In the genomic region with DNA sequence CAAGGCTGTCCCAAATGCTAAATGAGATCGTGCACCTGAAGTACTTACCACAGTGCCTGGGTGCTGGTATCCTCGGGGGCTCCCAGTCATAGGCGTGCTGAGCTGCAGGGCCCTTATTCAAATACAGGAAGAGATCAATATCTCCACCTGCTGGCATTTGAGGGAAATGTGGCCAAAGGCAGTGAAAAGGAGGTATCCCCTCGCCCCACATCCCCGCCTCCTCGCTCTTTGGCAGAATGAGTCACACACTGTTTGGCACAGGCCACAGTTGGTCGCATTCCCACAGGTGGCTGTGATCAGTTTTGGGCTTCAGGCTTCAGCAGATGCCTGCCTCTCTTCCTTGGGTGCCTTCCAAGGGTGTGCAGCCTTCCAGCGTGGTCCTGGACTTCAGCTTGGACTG, we compare ENCODE assay signal across 8 cellular contexts. TPM values are rescaled to one million over a fixed set of nuclear protein-coding genes. Genes with fewer than 3 reads are reported as not detected.
A peak's percentile ranks its signal among the peaks of the same experiment; 100 is the strongest.
DNase-seq lines count a peak whose midpoint lies in the region; ATAC-seq and TF ChIP-seq lines count a peak whose summit lies in the region.

No MANE protein-coding gene starts in this region.

- no peak overlapping the region for H3K4me3 Mint-ChIP-seq in stimulated activated naive B cell treated with anti-CD40 and anti-IgM and Interleukin-4, amounts not matched to agents 10 μg/mL and 1 μg/mL and 100 μg/mL, for 72 hours

- intact Hi-C loops in breast epithelium (cut with DNase I; ENCODE audit: low total_unique reads): no loop called here

- peak; percentile 45 for ATAC-seq in HG02623 (IDR thresholded peaks at IDR 0.05; ENCODE audit: unreplicated experiment)
- peak; percentile 88 to 95 for ATAC-seq in stimulated activated naive B cell treated with anti-CD40 and anti-IgM and Interleukin-4, amounts not matched to agents 10 μg/mL and 1 μg/mL and 100 μg/mL, for 72 hours (replicated peaks)

- peak in 1 of 3 donors; percentile 34 for TF ChIP-seq CTCF in breast epithelium (IDR thresholded peaks at IDR 0.05)

- H3K9me3 ChIP-seq in breast epithelium: no peaks in the 10 kb centered on the region

- H3K27ac Mint-ChIP-seq in stimulated activated naive B cell treated with anti-CD40 and anti-IgM and Interleukin-4, amounts not matched to agents 10 μg/mL and 1 μg/mL and 100 μg/mL, for 72 hours: no peak overlapping the region

- H3K4me3 ChIP-seq in breast epithelium: no peak overlapping the region

- peaks cover 0 to 20% of the 10 kb centered on the region in 2 donors for H3K27me3 Mint-ChIP-seq in stimulated activated naive B cell treated with anti-CD40 and anti-IgM and Interleukin-4, amounts not matched to agents 10 μg/mL and 1 μg/mL and 100 μg/mL, for 72 hours

- peaks cover 0 to 3% of the 10 kb centered on the region in 2 donors for H3K4me1 Mint-ChIP-seq in stimulated activated naive B cell treated with anti-CD40 and anti-IgM and Interleukin-4, amounts not matched to agents 10 μg/mL and 1 μg/mL and 100 μg/mL, for 72 hours

- no peaks in the 10 kb centered on the region for H3K36me3 Mint-ChIP-seq in stimulated activated naive B cell treated with anti-CD40 and anti-IgM and Interleukin-4, amounts not matched to agents 10 μg/mL and 1 μg/mL and 100 μg/mL, for 72 hours

- H3K36me3 ChIP-seq in breast epithelium: no peaks in the 10 kb centered on the region

- no peaks in the 10 kb centered on the region for H3K4me1 ChIP-seq in breast epithelium

- peak overlapping the region in 1 of 2 donors; percentile 48 for H3K27ac ChIP-seq in breast epithelium

- DNase-seq in activated gamma-delta T cell treated with Interleukin-2 at 50 U/mL for 16 hours: peak; percentile 18
- no peak for DNase-seq in activated gamma-delta T cell (lab: John Stamatoyannopoulos, UW)
- peak; percentile 68 for DNase-seq in NCI-H146 (lab: John Stamatoyannopoulos, UW)
- peak; percentile 50 for DNase-seq in UCSD-AML1 (lab: John Stamatoyannopoulos, UW; ENCODE audit: unreplicated experiment)
- DNase-seq in breast epithelium (ENCODE audit: low spot score in 2 of 2): peak; percentile 63 to 78
- DNase-seq in lung microvascular endothelial cell (ENCODE audit: low read depth in 2 of 2): peak; percentile 68 to 70
- DNase-seq in stimulated activated naive B cell treated with anti-CD40 and anti-IgM and Interleukin-4, amounts not matched to agents 10 μg/mL and 1 μg/mL and 100 μg/mL, for 72 hours: peak; percentile 51

- H3K9me3 Mint-ChIP-seq in stimulated activated naive B cell treated with anti-CD40 and anti-IgM and Interleukin-4, amounts not matched to agents 10 μg/mL and 1 μg/mL and 100 μg/mL, for 72 hours: no peaks in the 10 kb centered on the region

- no peak for TF ChIP-seq POLR2A in breast epithelium (IDR thresholded peaks at IDR 0.05)

- peaks cover 0 to 46% of the 10 kb centered on the region in 2 donors for H3K27me3 ChIP-seq in breast epithelium

RNA-seq across cellular contexts. Expression of a gene that starts 28.4 kb away (rescaled TPM):
- total RNA-seq in breast epithelium: 10 to 100 TPM in 1 of 3 donors, 1 to 10 TPM in 2; 5.9 to 19.5 (median 7.5) TPM
- total RNA-seq in lung microvascular endothelial cell: 4.0 and 9.2 TPM in 2 replicates
